In genomic region chr16:84577034-84577803, GRCh38 we compare ENCODE assay signal across 18 cellular contexts. TPM values are rescaled to one million over a fixed set of nuclear protein-coding genes. Genes with fewer than 3 reads are reported as not detected.
DNase-seq lines count a peak whose midpoint lies in the region; ATAC-seq and TF ChIP-seq lines count a peak whose summit lies in the region.
"Had no signal": no experiment of that assay in that cellular context is flagged by ENCODE, and none has a peak within 500 bp of the region (broad histone marks: within the 10 kb centered on the region; RNA-seq: fewer than 3 reads in every experiment).

No MANE protein-coding gene starts in this region.

- H3K27me3 Mint-ChIP-seq in CD14-positive monocyte (ENCODE audit: low read depth in 3 of 3) (peaks cover 0 to 1% (median 0%) of the 10 kb centered on the region in 3 donors), memory B cell (no peaks in the 10 kb centered on the region)
- no peaks in the 10 kb centered on the region for H3K27me3 Mint-ChIP-seq in CD4-positive, alpha-beta memory T cell
- H3K27me3 Mint-ChIP-seq in activated CD4-positive, alpha-beta memory T cell treated with anti-CD3 and anti-CD28 coated beads, Interleukin-2, amount 10 ng/mL, durations not matched to agents 7 days and 5 days: no peaks in the 10 kb centered on the region

- no peak for TF ChIP-seq CTCF in CD14-positive monocyte (IDR thresholded peaks at IDR 0.05)
- TF ChIP-seq CTCF in heart right ventricle (IDR thresholded peaks at IDR 0.05): no peak

- intact Hi-C loops in CD14-positive monocyte (cut with micrococcal nuclease): loop anchor here in 1 of 2 donors (5.0 kb wide), 1 partner anchor 65 kb away; no protein-coding TSS in a partner anchor
- intact Hi-C loops in CD4-positive, alpha-beta memory T cell (cut with micrococcal nuclease): no loop called here
- intact Hi-C loops in heart right ventricle (cut with DNase I): no loop called here
- intact Hi-C loops in left ventricle myocardium superior (cut with micrococcal nuclease): no loop called here

- H2AFZ ChIP-seq in Karpas-422 (ENCODE audit: low read length): no peak overlapping the region

- H3K79me2 ChIP-seq in Karpas-422 (ENCODE audit: low read length): peaks cover 78% of the 10 kb centered on the region

- H3K4me3 Mint-ChIP-seq in CD14-positive monocyte (no peak overlapping the region), memory B cell (peak overlapping the region; percentile 8)
- H3K4me3 Mint-ChIP-seq in CD4-positive, alpha-beta memory T cell: peak overlapping the region in 1 of 8 donors; percentile 26
- H3K4me3 Mint-ChIP-seq in activated CD4-positive, alpha-beta memory T cell treated with anti-CD3 and anti-CD28 coated beads, Interleukin-2, amount 10 ng/mL, durations not matched to agents 7 days and 5 days: no peak overlapping the region
- H3K4me3 Mint-ChIP-seq: WTC11 had no signal

- no peak overlapping the region for H3K9ac ChIP-seq in Karpas-422 (ENCODE audit: low read length)

- H3K9me2 ChIP-seq in Karpas-422 (replicated peaks; ENCODE audit: insufficient read depth, low read length): no peaks in the 10 kb centered on the region

- no peak overlapping the region for H3K4me2 ChIP-seq in Karpas-422 (ENCODE audit: low read depth, low read length, poor library complexity, severe bottlenecking)
- H3K4me2 ChIP-seq: smooth muscle cell had no signal

- no peaks in the 10 kb centered on the region for H3K9me3 Mint-ChIP-seq in CD14-positive monocyte
- no peaks in the 10 kb centered on the region for H3K9me3 Mint-ChIP-seq in CD4-positive, alpha-beta memory T cell
- no peaks in the 10 kb centered on the region for H3K9me3 Mint-ChIP-seq in activated CD4-positive, alpha-beta memory T cell treated with anti-CD3 and anti-CD28 coated beads, Interleukin-2, amount 10 ng/mL, durations not matched to agents 7 days and 5 days
- H3K9me3 Mint-ChIP-seq in memory B cell: no peaks in the 10 kb centered on the region
- H3K9me3 Mint-ChIP-seq: WTC11 had no signal

- no peak for DNase-seq in CD14-positive monocyte (ENCODE audit: low spot score)
- no peak for DNase-seq in CD4-positive, alpha-beta memory T cell
- no peak for DNase-seq in activated CD4-positive, alpha-beta memory T cell treated with anti-CD3 and anti-CD28 coated beads, Interleukin-2, amount 10 ng/mL, durations not matched to agents 7 days and 5 days
- no peak for DNase-seq in memory B cell (ENCODE audit: low spot score in 2 of 2)
- no peak for DNase-seq in heart right ventricle
- DNase-seq in glomerular visceral epithelial cell (ENCODE audit: extremely low spot score): no peak
- no peak for DNase-seq in left ventricle myocardium superior
- DNase-seq in Karpas-422: no peak
- DNase-seq: activated CD8-positive, alpha-beta memory T cell treated with anti-CD3 and anti-CD28 coated beads, Interleukin-2, amount 50 U/mL, for 4 hours; erythroblast; mesendoderm; NCI-H1417; NCI-H2171; NCI-H526; Right ventricle myocardium superior; stimulated activated CD4-positive, alpha-beta T cell treated with anti-CD3 and anti-CD28 coated beads, Interleukin-4, amount 100 ng/mL, for 1 hour had no signal

- no peaks in the 10 kb centered on the region for H3K9me3 ChIP-seq in CD4-positive, alpha-beta memory T cell (ENCODE audit: control insufficient read depth in 1 of 2, low read length in 2 of 2)
- no peaks in the 10 kb centered on the region for H3K9me3 ChIP-seq in heart right ventricle
- no peaks in the 10 kb centered on the region for H3K9me3 ChIP-seq in Karpas-422 (ENCODE audit: low read length)

- peaks cover 5% of the 10 kb centered on the region for H3K36me3 ChIP-seq in CD4-positive, alpha-beta memory T cell (ENCODE audit: insufficient read depth, low read length)
- peaks cover 0 to 35% (median 0%) of the 10 kb centered on the region in 9 donors for H3K36me3 ChIP-seq in heart right ventricle
- H3K36me3 ChIP-seq in Karpas-422 (ENCODE audit: insufficient read depth, low read length): 0 out of 2 replicates have a peak, but pooled peaks cover under 1% of the 10 kb centered on the region

- H4K20me1 ChIP-seq in Karpas-422 (ENCODE audit: insufficient read depth, low read depth, low read length): peaks cover 24% of the 10 kb centered on the region

- H3K27ac Mint-ChIP-seq in CD14-positive monocyte (peak overlapping the region; percentile 9 to 74 (median 57)), memory B cell (peak overlapping the region; percentile 75)
- peak overlapping the region; percentile 63 to 95 (median 84) for H3K27ac Mint-ChIP-seq in CD4-positive, alpha-beta memory T cell
- peak overlapping the region; percentile 44 for H3K27ac Mint-ChIP-seq in activated CD4-positive, alpha-beta memory T cell treated with anti-CD3 and anti-CD28 coated beads, Interleukin-2, amount 10 ng/mL, durations not matched to agents 7 days and 5 days

- ATAC-seq in memory B cell (ENCODE audit: low read depth) (no peak), heart right ventricle (no peak), left ventricle myocardium superior (no peak)
- ATAC-seq: WTC11 had no signal

- POLR2A ChIA-PET in CD4-positive, alpha-beta memory T cell (lab: Charles Lee; ENCODE audit: partially characterized antibody): interaction anchor here (1.0 to 1.6 kb wide), 2 partner anchors 19 to 39 kb away, joined by 4 to 6 read pairs; no protein-coding TSS in a partner anchor
- POLR2A ChIA-PET in activated CD4-positive, alpha-beta memory T cell treated with anti-CD3 and anti-CD28 coated beads, Interleukin-2, amount 10 ng/mL, durations not matched to agents 7 days and 5 days (lab: Charles Lee): no interaction called here

- H3K36me3 Mint-ChIP-seq in CD14-positive monocyte (peaks cover 80 to 96% of the 10 kb centered on the region in 2 donors), memory B cell (peaks cover 22% of the 10 kb centered on the region)
- peaks cover 30 to 60% of the 10 kb centered on the region in 2 donors for H3K36me3 Mint-ChIP-seq in CD4-positive, alpha-beta memory T cell
- H3K36me3 Mint-ChIP-seq in activated CD4-positive, alpha-beta memory T cell treated with anti-CD3 and anti-CD28 coated beads, Interleukin-2, amount 10 ng/mL, durations not matched to agents 7 days and 5 days (ENCODE audit: low read depth): peaks cover 77% of the 10 kb centered on the region

- H3K4me1 Mint-ChIP-seq in CD14-positive monocyte (peaks cover 46% of the 10 kb centered on the region), memory B cell (peaks cover 54% of the 10 kb centered on the region)
- peaks cover 31 to 66% (median 47%) of the 10 kb centered on the region in 4 donors for H3K4me1 Mint-ChIP-seq in CD4-positive, alpha-beta memory T cell
- peaks cover 52% of the 10 kb centered on the region for H3K4me1 Mint-ChIP-seq in activated CD4-positive, alpha-beta memory T cell treated with anti-CD3 and anti-CD28 coated beads, Interleukin-2, amount 10 ng/mL, durations not matched to agents 7 days and 5 days

- H3K27ac ChIP-seq in CD4-positive, alpha-beta memory T cell (ENCODE audit: low read depth, low read length): peak overlapping the region; percentile 29
- H3K27ac ChIP-seq in heart right ventricle (no peak overlapping the region), Karpas-422 (ENCODE audit: low read length) (no peak overlapping the region)

- CTCF ChIA-PET in CD4-positive, alpha-beta memory T cell (lab: Charles Lee; ENCODE audit: partially characterized antibody): interaction anchor here (1.7 kb wide), 1 partner anchor 20 kb away, joined by 3 read pairs; no protein-coding TSS in a partner anchor
- CTCF ChIA-PET in activated CD4-positive, alpha-beta memory T cell treated with anti-CD3 and anti-CD28 coated beads, Interleukin-2, amount 10 ng/mL, durations not matched to agents 7 days and 5 days (lab: Charles Lee): no interaction called here

- WGBS in heart right ventricle, 2 donors: 81 to 85% methylated on average over 15 of the region's 15 CpGs

- H3K27me3 ChIP-seq in CD4-positive, alpha-beta memory T cell (ENCODE audit: insufficient read depth, low read length): no peaks in the 10 kb centered on the region
- H3K27me3 ChIP-seq in heart right ventricle: no peaks in the 10 kb centered on the region
- H3K27me3 ChIP-seq in Karpas-422 (ENCODE audit: low read length): no peaks in the 10 kb centered on the region

- peaks cover 40% of the 10 kb centered on the region for H3K4me1 ChIP-seq in CD4-positive, alpha-beta memory T cell (ENCODE audit: insufficient read depth, low read length)
- H3K4me1 ChIP-seq in heart right ventricle (peaks cover 0 to 11% (median 0%) of the 10 kb centered on the region in 9 donors), Karpas-422 (ENCODE audit: low read length) (no peaks in the 10 kb centered on the region)

- no peak overlapping the region for H3K4me3 ChIP-seq in CD4-positive, alpha-beta memory T cell (ENCODE audit: low read length in 2 of 2)
- no peak overlapping the region for H3K4me3 ChIP-seq in heart right ventricle
- H3K4me3 ChIP-seq in Karpas-422 (ENCODE audit: low read length): no peak overlapping the region
- H3K4me3 ChIP-seq: smooth muscle cell had no signal

RNA-seq across cellular contexts. Expression of gene COTL1, which starts 40.7 kb away (rescaled TPM):
- 1,000 to 10,000 TPM; 1,643 to 1,843 TPM for polyA plus RNA-seq in CD14-positive monocyte
- 100 to 1,000 TPM; 181 to 186 TPM for total RNA-seq in CD4-positive, alpha-beta memory T cell
- 100 to 1,000 TPM; 589 to 683 TPM for polyA plus RNA-seq in CD4-positive, alpha-beta memory T cell
- 100 to 1,000 TPM; 676 to 689 TPM for total RNA-seq in activated CD4-positive, alpha-beta memory T cell treated with anti-CD3 and anti-CD28 coated beads, Interleukin-2, amount 10 ng/mL, durations not matched to agents 7 days and 5 days
- 10 to 100 TPM in 5 of 10 donors, 1 to 10 TPM in 5; 6.4 to 72.9 (median 9.7) TPM for total RNA-seq in heart right ventricle
- 10 to 100 TPM in 1 of 2 donors, 1 to 10 TPM in 1; 8.6 to 24.0 TPM for polyA plus RNA-seq in heart right ventricle
- total RNA-seq in left ventricle myocardium superior: 11.8 TPM
- 162 and 215 TPM in 2 replicates for total RNA-seq in Karpas-422 (2014; rRNA removed; shearing (Covaris generic); ENCODE audit: low replicate concordance)
